ENCODE assay signal across 11 cellular contexts in genomic region chr21:43939443-43940328, GRCh38.
DNase-seq lines count a peak whose midpoint lies in the region; ATAC-seq and TF ChIP-seq lines count a peak whose summit lies in the region.
"Had no signal": no experiment of that assay in that cellular context is flagged by ENCODE, and none has a peak within 500 bp of the region (broad histone marks: within the 10 kb centered on the region; RNA-seq: fewer than 3 reads in every experiment).

No MANE protein-coding gene starts in this region.

- DNase-seq in mammary epithelial cell (no peak), breast epithelium (ENCODE audit: low spot score in 2 of 2) (no peak), PC-9 (no peak), hepatocyte (ENCODE audit: low spot score) (no peak), upper lobe of left lung (peak in 1 of 2 donors; percentile 71), lower leg skin (ENCODE audit: low spot score in 2 of 2) (no peak), NCI-H748 treated with DMSO at 0.1 percent for 48 hours (lab: John Stamatoyannopoulos, UW) (no peak), 8988T (no peak)
- DNase-seq: NCI-H1105 treated with DMSO at 0.1 percent for 48 hours had no signal

- dilution Hi-C loops in mammary epithelial cell (cut with HindIII; ENCODE audit: low sequenced_read_pairs): loop anchor here (5.0 to 10.0 kb wide), 2 partner anchors 32 to 125 kb away; no protein-coding TSS in a partner anchor

- H3K79me2 ChIP-seq in mammary epithelial cell (ENCODE audit: insufficient read depth, low read length) (no peaks in the 10 kb centered on the region), PC-9 (ENCODE audit: low read depth) (no peaks in the 10 kb centered on the region), hepatocyte (peaks cover 32% of the 10 kb centered on the region)

- CTCF ChIA-PET in mammary epithelial cell (lab: Charles Lee; ENCODE audit: low non-redundant PET) (interaction anchor here (0.6 to 0.7 kb wide), 2 partner anchors 74 to 129 kb away, joined by 4 to 5 read pairs; no protein-coding TSS in a partner anchor), PC-9 (lab: Charles Lee) (interaction anchor here (1.0 kb wide), 1 partner anchor 128 kb away, joined by 3 read pairs; no protein-coding TSS in a partner anchor)

- H3K9ac ChIP-seq in mammary epithelial cell (ENCODE audit: insufficient read depth, low read length): no peak overlapping the region

- intact Hi-C loops in mammary epithelial cell (cut with micrococcal nuclease): loop anchor here (1.0 kb wide), 3 partner anchors 36 to 127 kb away; no protein-coding TSS in a partner anchor
- intact Hi-C loops in breast epithelium (cut with DNase I; ENCODE audit: low total_unique reads): loop anchor here (5.0 kb wide), 1 partner anchor 72 kb away; the partner anchor contains the start of gene AGPAT3
- intact Hi-C loops in PC-9 (cut with micrococcal nuclease; ENCODE audit: unreplicated experiment): loop anchor here (2.0 kb wide), 1 partner anchor 129 kb away; no protein-coding TSS in a partner anchor
- intact Hi-C loops in lower leg skin (cut with DNase I; ENCODE audit: low total_unique reads): loop anchor here (10.0 kb wide), 1 partner anchor 65 kb away; no protein-coding TSS in a partner anchor

- H3K4me2 ChIP-seq in mammary epithelial cell (ENCODE audit: insufficient read depth, low read depth, low read length) (peak overlapping the region; percentile 99), PC-9 (peak overlapping the region; percentile 72; the same call in 1 of the 2 replicates), hepatocyte (peak overlapping the region; percentile 80)

- no peaks in the 10 kb centered on the region for H3K27me3 ChIP-seq in mammary epithelial cell (ENCODE audit: insufficient read depth, low read length)
- H3K27me3 ChIP-seq in breast epithelium: no peaks in the 10 kb centered on the region
- H3K27me3 ChIP-seq in PC-9 (ENCODE audit: insufficient read depth, low read depth): no peaks in the 10 kb centered on the region
- H3K27me3 ChIP-seq in hepatocyte: no peaks in the 10 kb centered on the region
- no peaks in the 10 kb centered on the region for H3K27me3 ChIP-seq in upper lobe of left lung
- H3K27me3 ChIP-seq: heart right ventricle had no signal

- H3K27ac ChIP-seq in mammary epithelial cell (ENCODE audit: insufficient read depth, low read depth, low read length): no peak overlapping the region
- H3K27ac ChIP-seq in breast epithelium: no peak overlapping the region
- H3K27ac ChIP-seq in PC-9: no peak overlapping the region
- no peak overlapping the region for H3K27ac ChIP-seq in hepatocyte
- peak overlapping the region in 3 of 4 donors; percentile 14 to 66 (median 46) for H3K27ac ChIP-seq in upper lobe of left lung

- H4K20me1 ChIP-seq in mammary epithelial cell (ENCODE audit: insufficient read depth, low read length) (no peaks in the 10 kb centered on the region), PC-9 (ENCODE audit: insufficient read depth) (no peaks in the 10 kb centered on the region), hepatocyte (ENCODE audit: insufficient read depth, poor library complexity, severe bottlenecking) (peaks cover 47% of the 10 kb centered on the region)

- no peaks in the 10 kb centered on the region for H3F3A ChIP-seq in PC-9 (ENCODE audit: insufficient read depth, low read depth)

- in situ Hi-C loops in mammary epithelial cell (cut with MboI; ENCODE audit: low sequenced_read_pairs in 2 of 2): no loop called here

- H3K4me3 ChIP-seq in mammary epithelial cell (replicated peaks in 1 of 3; ENCODE audit: insufficient read depth in 1 of 3, low read depth in 2 of 3, low read length in 3 of 3) (no peak overlapping the region), breast epithelium (no peak overlapping the region), PC-9 (no peak overlapping the region), hepatocyte (no peak overlapping the region), upper lobe of left lung (peak overlapping the region in 1 of 4 donors; percentile 40), lower leg skin (ENCODE audit: low read depth, poor library complexity, severe bottlenecking) (no peak overlapping the region)
- H3K4me3 ChIP-seq: mucosa of descending colon had no signal

- no peak for ATAC-seq in upper lobe of left lung (ENCODE audit: low FRiP score in 2 of 2)

- H3K4me1 ChIP-seq in mammary epithelial cell (ENCODE audit: insufficient read depth, low read length) (peaks cover 4% of the 10 kb centered on the region), breast epithelium (peaks cover 0 to 8% of the 10 kb centered on the region in 2 donors), PC-9 (replicated peaks; ENCODE audit: insufficient read depth) (no peaks in the 10 kb centered on the region), hepatocyte (ENCODE audit: insufficient read depth) (peaks cover 6% of the 10 kb centered on the region), upper lobe of left lung (peaks cover 15 to 32% (median 29%) of the 10 kb centered on the region in 4 donors)

- H3K9me3 ChIP-seq in mammary epithelial cell (replicated peaks; ENCODE audit: insufficient read depth, low read length) (no peaks in the 10 kb centered on the region), breast epithelium (no peaks in the 10 kb centered on the region), PC-9 (ENCODE audit: insufficient read depth, low read depth) (no peaks in the 10 kb centered on the region), hepatocyte (ENCODE audit: low read depth) (no peaks in the 10 kb centered on the region), upper lobe of left lung (no peaks in the 10 kb centered on the region)
- H3K9me3 ChIP-seq: mucosa of descending colon had no signal

- 77% methylated on average over 19 of the region's 30 CpGs for WGBS in mammary epithelial cell (ENCODE audit: low coverage, missing lambda C conversion rate)
- WGBS in hepatocyte (ENCODE audit: low lambda C conversion rate, missing lambda C conversion rate): 84% methylated on average over 30 of the region's 30 CpGs
- 84 to 88% methylated on average over 8 to 26 of the region's 30 CpGs for WGBS in upper lobe of left lung, 2 donors
- 83 to 87% methylated on average over 29 to 30 of the region's 30 CpGs for WGBS in lower leg skin, 2 donors

- TF ChIP-seq POLR2A in breast epithelium (IDR thresholded peaks at IDR 0.05) (no peak), upper lobe of left lung (IDR thresholded peaks at IDR 0.05) (no peak), lower leg skin (IDR thresholded peaks at IDR 0.05) (no peak)

- TF ChIP-seq EP300 in upper lobe of left lung (IDR thresholded peaks at IDR 0.05): no peak

- H3K9me2 ChIP-seq in PC-9 (ENCODE audit: insufficient read depth) (no peaks in the 10 kb centered on the region), hepatocyte (replicated peaks; ENCODE audit: insufficient read depth) (no peaks in the 10 kb centered on the region)

- H3K36me3 ChIP-seq in mammary epithelial cell (ENCODE audit: insufficient read depth, low read length) (no peaks in the 10 kb centered on the region), breast epithelium (no peaks in the 10 kb centered on the region), PC-9 (ENCODE audit: low read depth) (no peaks in the 10 kb centered on the region), hepatocyte (replicated peaks; ENCODE audit: insufficient read depth, low read depth) (no peaks in the 10 kb centered on the region), upper lobe of left lung (peaks cover 0 to 16% (median 8%) of the 10 kb centered on the region in 4 donors)

- peak overlapping the region; percentile 90 for H2AFZ ChIP-seq in mammary epithelial cell (ENCODE audit: low read depth, low read length)
- H2AFZ ChIP-seq in PC-9: no peak overlapping the region
- H2AFZ ChIP-seq in hepatocyte: no peak overlapping the region

- BruUV-seq in mammary epithelial cell (replicated peaks; lab: Mats Ljungman, UMichigan) (no TSS peak), PC-9 (replicated peaks; lab: Mats Ljungman, UMichigan) (no TSS peak)

- POLR2A ChIA-PET in PC-9 (lab: Charles Lee; ENCODE audit: unreplicated experiment): interaction anchor here (0.6 kb wide), 1 partner anchor 95 kb away, joined by 6 read pairs; no protein-coding TSS in a partner anchor

- TF ChIP-seq CTCF in mammary epithelial cell (conservative IDR thresholded peaks at IDR 0.05 in 1 of 2, IDR thresholded peaks at IDR 0.05 in 1 of 2; ENCODE audit: extremely low read depth in 1 of 2, insufficient read depth in 1 of 2, low read depth in 1 of 2, low read length in 2 of 2) (no peak), breast epithelium (IDR thresholded peaks at IDR 0.05) (no peak), PC-9 (conservative IDR thresholded peaks at IDR 0.05) (peak; percentile 10; the same call in 1 of the 2 replicates), hepatocyte (IDR thresholded peaks at IDR 0.05; ENCODE audit: poor library complexity) (no peak), upper lobe of left lung (IDR thresholded peaks at IDR 0.05) (no peak), lower leg skin (IDR thresholded peaks at IDR 0.05) (no peak)

Comparison
In these comparisons a context has a peak if more than half of its experiments do, and no peak if none do; other contexts are left out.
1. H3K27ac ChIP-seq: peak in upper lobe of left lung (3 of 4); none in mammary epithelial cell (single experiment), breast epithelium (0 of 2), PC-9 (single experiment) and hepatocyte (single experiment).
2. Peak in every context shown above with its lines, with median percentiles within 50 percentile points of each other: H3K4me2 ChIP-seq.